In the genomic region with DNA sequence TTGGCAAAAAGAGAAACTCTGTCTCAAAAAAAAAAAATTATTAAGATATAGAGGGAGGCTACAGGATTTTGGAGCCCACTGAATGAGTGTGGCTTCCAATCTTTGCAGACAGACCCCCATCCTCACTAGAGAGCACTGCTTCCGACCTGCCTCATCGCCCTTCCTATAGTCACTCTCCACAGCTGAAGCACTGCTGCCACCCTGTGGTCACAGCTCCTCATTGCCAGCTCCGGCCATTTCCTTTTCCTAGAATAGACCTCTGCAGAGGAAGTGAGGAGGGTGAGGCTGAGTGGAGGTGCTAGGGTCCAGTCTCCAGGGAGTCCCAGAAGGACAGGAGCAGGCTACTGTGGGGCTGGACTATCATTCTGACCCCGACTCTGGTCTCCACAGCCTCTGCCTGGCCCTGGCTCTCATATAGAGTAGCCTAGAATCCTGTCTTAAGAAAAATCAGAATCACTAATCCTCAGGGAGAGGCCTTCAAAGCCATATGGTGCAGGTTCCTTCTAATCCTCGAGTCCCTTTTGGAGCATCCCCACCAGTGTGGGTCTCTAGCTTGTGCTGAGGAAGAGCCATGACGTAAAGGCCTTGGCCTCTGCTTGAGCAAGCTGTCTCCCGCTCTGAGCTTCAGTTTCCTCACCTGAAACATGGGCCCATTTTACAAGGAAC, we compare ENCODE assay signal across 8 cellular contexts. TPM values are rescaled to one million over a fixed set of nuclear protein-coding genes. Genes with fewer than 3 reads are reported as not detected.
DNase-seq lines count a peak whose midpoint lies in the region; TF ChIP-seq lines count a peak whose summit lies in the region.

No MANE protein-coding gene starts in this region.

- H2AFZ ChIP-seq in MM.1S (ENCODE audit: low read length), result peak overlapping the region; percentile 44
- H2AFZ ChIP-seq in osteoblast (ENCODE audit: low read length), result no peak overlapping the region

- H3K4me3 ChIP-seq in HAP-1, result no peak overlapping the region
- no peak overlapping the region for H3K4me3 ChIP-seq in MM.1S (ENCODE audit: low read length)
- H3K4me3 ChIP-seq in fibroblast of villous mesenchyme (ENCODE audit: low read depth, low read length), result no peak overlapping the region
- H3K4me3 ChIP-seq in osteoblast (ENCODE audit: insufficient read depth, low read length), result no peak overlapping the region
- no peak overlapping the region for H3K4me3 ChIP-seq in tibial nerve

- DNase-seq in GF-D8 (lab: John Stamatoyannopoulos, UW) (peak; percentile 28), HAP-1 (ENCODE audit: low spot score in 2 of 2) (peak; percentile 79 to 91), MM.1S (peak; percentile 75), SHP77 treated with DMSO at 0.1 percent for 48 hours (lab: John Stamatoyannopoulos, UW) (peak; percentile 70), fibroblast of villous mesenchyme (ENCODE audit: low read depth) (peak; percentile 76), osteoblast (ENCODE audit: insufficient read length, low spot score, missing footprints) (peak; percentile 95), tibial nerve (ENCODE audit: low spot score in 2 of 2) (peak; percentile 81 to 96)
- peak; percentile 67 for DNase-seq in activated T-helper 9 cell treated with anti-CD3 and anti-CD28 coated beads, Interleukin-2, amount 50 U/mL, for 16 hours (ENCODE audit: low read depth)

- in situ Hi-C loops in HAP-1 (cut with MboI; ENCODE audit: low sequenced_read_pairs), result loop anchor here (10.0 kb wide), 1 partner anchor 184 kb away; the partner anchor contains the start of gene AAAS

- no peaks in the 10 kb centered on the region for H3K4me1 ChIP-seq in HAP-1
- peaks cover 7% of the 10 kb centered on the region for H3K4me1 ChIP-seq in MM.1S (ENCODE audit: low read length)
- peaks cover 36% of the 10 kb centered on the region for H3K4me1 ChIP-seq in osteoblast (ENCODE audit: insufficient read depth, low read length)
- peaks cover 0 to 35% (median 13%) of the 10 kb centered on the region in 4 donors for H3K4me1 ChIP-seq in tibial nerve

- H3K36me3 ChIP-seq in HAP-1 (replicated peaks), result peaks cover 16% of the 10 kb centered on the region
- no peaks in the 10 kb centered on the region for H3K36me3 ChIP-seq in MM.1S (replicated peaks; ENCODE audit: insufficient read depth, low read length)
- H3K36me3 ChIP-seq in osteoblast (ENCODE audit: insufficient read depth, low read length), result peaks cover 52% of the 10 kb centered on the region
- H3K36me3 ChIP-seq in tibial nerve, result peaks cover 0 to 82% (median 14%) of the 10 kb centered on the region in 3 donors

- H3K79me2 ChIP-seq in MM.1S (ENCODE audit: low read length) (peaks cover 5% of the 10 kb centered on the region), osteoblast (ENCODE audit: insufficient read depth, low read length) (peaks cover 12% of the 10 kb centered on the region)

- no peaks in the 10 kb centered on the region for H4K20me1 ChIP-seq in MM.1S (ENCODE audit: insufficient read depth, low read length)
- H4K20me1 ChIP-seq in osteoblast (ENCODE audit: insufficient read depth, low read length), result no peaks in the 10 kb centered on the region

- H3K27me3 ChIP-seq in HAP-1 (ENCODE audit: low read depth), result no peaks in the 10 kb centered on the region
- no peaks in the 10 kb centered on the region for H3K27me3 ChIP-seq in MM.1S (replicated peaks; ENCODE audit: insufficient read depth, low read length)
- H3K27me3 ChIP-seq in osteoblast (ENCODE audit: insufficient read depth, low read length), result no peaks in the 10 kb centered on the region
- H3K27me3 ChIP-seq in tibial nerve, result no peaks in the 10 kb centered on the region

- no peak overlapping the region for H3K27ac ChIP-seq in MM.1S (ENCODE audit: low read length)
- no peak overlapping the region for H3K27ac ChIP-seq in osteoblast (ENCODE audit: low read depth, low read length)
- peak overlapping the region in 2 of 4 donors; percentile 14 to 62 for H3K27ac ChIP-seq in tibial nerve

- no peak for TF ChIP-seq POLR2A in tibial nerve (IDR thresholded peaks at IDR 0.05)

- H3K9me2 ChIP-seq in MM.1S (replicated peaks; ENCODE audit: insufficient read depth, low read length), result no peaks in the 10 kb centered on the region

- 28 to 31% methylated on average over 7 of the region's 7 CpGs for WGBS in tibial nerve, 2 donors

- no peak overlapping the region for H3K4me2 ChIP-seq in MM.1S (ENCODE audit: low read depth, low read length)
- no peak overlapping the region for H3K4me2 ChIP-seq in osteoblast (ENCODE audit: insufficient read depth, low read length)

- TF ChIP-seq CTCF in MM.1S (IDR thresholded peaks at IDR 0.05; ENCODE audit: low read length) (peak; percentile 93), fibroblast of villous mesenchyme (IDR thresholded peaks at IDR 0.05; ENCODE audit: insufficient read depth, low read depth, low read length) (peak; percentile 98), osteoblast (IDR thresholded peaks at IDR 0.05; ENCODE audit: extremely low read depth, low read depth, low read length) (peak; percentile 95), tibial nerve (IDR thresholded peaks at IDR 0.05) (peak; percentile 89 to 93 (median 91))

- peak in 1 of 2 donors; percentile 52 for TF ChIP-seq EP300 in tibial nerve (IDR thresholded peaks at IDR 0.05)

- H3K9ac ChIP-seq in MM.1S (ENCODE audit: low read length), result no peak overlapping the region

- H3F3A ChIP-seq in MM.1S (ENCODE audit: insufficient read depth, low read length), result no peaks in the 10 kb centered on the region

- H3K9me3 ChIP-seq in HAP-1 (no peaks in the 10 kb centered on the region), MM.1S (replicated peaks; ENCODE audit: insufficient read depth, low read length) (no peaks in the 10 kb centered on the region), osteoblast (ENCODE audit: low read depth, low read length) (no peaks in the 10 kb centered on the region), tibial nerve (no peaks in the 10 kb centered on the region)

RNA-seq across cellular contexts. Expression of gene NPFF, which starts 1.4 kb away (rescaled TPM):
- total RNA-seq in fibroblast of villous mesenchyme (not detected in 2 replicates), osteoblast (not detected in 2 replicates), tibial nerve (not detected)

RNA-seq across cellular contexts. Expression of gene TARBP2, which starts 7.6 kb away (rescaled TPM):
- 47.4 and 54.8 TPM in 2 replicates for total RNA-seq in fibroblast of villous mesenchyme
- 33.0 and 35.5 TPM in 2 replicates for total RNA-seq in osteoblast
- 10 to 100 TPM; 25.3 to 56.4 (median 36.1) TPM for total RNA-seq in tibial nerve

RNA-seq across cellular contexts. Expression of gene MAP3K12, which starts 9.4 kb away (rescaled TPM):
- 35.8 and 41.0 TPM in 2 replicates for total RNA-seq in fibroblast of villous mesenchyme
- 49.6 and 51.9 TPM in 2 replicates for total RNA-seq in osteoblast
- 10 to 100 TPM; 35.6 to 95.1 (median 58.3) TPM for total RNA-seq in tibial nerve

RNA-seq across cellular contexts. Expression of gene PCBP2, which starts 56.8 kb away (rescaled TPM):
- total RNA-seq in fibroblast of villous mesenchyme (193 and 237 TPM in 2 replicates), osteoblast (247 and 293 TPM in 2 replicates), tibial nerve (100 to 1,000 TPM; 414 to 583 (median 490) TPM)

Comparison
In these comparisons a context has a peak if more than half of its experiments do, and no peak if none do; other contexts are left out.
1. DNase-seq: peak in every context shown above with its lines; median percentile 95 in osteoblast; 88 in tibial nerve; 85 in HAP-1; 76 in fibroblast of villous mesenchyme; 75 in MM.1S; 70 in SHP77 treated with DMSO at 0.1 percent for 48 hours; 67 in activated T-helper 9 cell treated with anti-CD3 and anti-CD28 coated beads, Interleukin-2, amount 50 U/mL, for 16 hours; 28 in GF-D8.